ENCODE assay signal across 2 cellular contexts in the genomic region with DNA sequence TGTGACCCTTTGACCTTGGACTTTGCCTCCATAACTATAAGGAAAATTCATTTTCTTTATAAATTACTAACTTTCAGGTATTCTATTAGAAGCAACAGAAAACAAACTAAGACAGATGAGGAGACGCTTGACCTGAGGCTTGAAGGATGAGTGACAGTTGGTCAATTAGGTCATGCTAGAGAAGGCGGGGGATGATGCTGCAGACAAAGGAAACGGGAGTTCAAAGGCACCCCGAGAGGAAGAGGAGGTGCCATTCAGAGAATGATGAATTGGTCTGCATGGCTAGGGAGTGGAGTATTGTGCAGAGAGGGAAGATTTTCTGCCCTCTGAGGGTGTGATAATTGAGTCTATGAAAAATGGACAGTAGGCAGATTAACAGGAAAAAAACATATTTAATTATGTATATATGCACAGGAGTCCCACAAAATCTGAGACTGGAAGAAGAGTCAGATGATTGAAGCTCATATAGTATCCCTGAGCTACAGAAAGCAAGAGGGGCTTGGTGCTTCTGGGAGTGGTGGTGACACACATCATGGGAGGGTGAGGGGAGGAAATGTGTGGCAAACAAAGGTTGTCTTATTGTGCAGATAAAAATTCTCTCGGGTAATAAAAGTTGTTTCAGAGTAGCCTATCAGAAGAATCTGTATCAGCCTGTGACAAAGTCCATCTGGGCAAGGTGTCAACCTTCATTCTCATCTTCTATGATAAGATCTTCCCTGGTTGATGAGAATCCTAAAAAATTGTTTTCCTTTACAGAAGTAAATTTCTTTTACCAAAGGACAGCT.
A peak's percentile ranks its signal among the peaks of the same experiment; 100 is the strongest.
TF ChIP-seq lines count a peak whose summit lies in the region.

No MANE protein-coding gene starts in this region.

TF ChIP-seq in IMR-90, 13 proteins besides CTCF, POLR2A, EP300 and RAD21:
- TF ChIP-seq USF2 (IDR thresholded peaks at IDR 0.05; ENCODE audit: low read depth, low read length): no peak
- TF ChIP-seq MXI1 (IDR thresholded peaks at IDR 0.05; ENCODE audit: borderline replicate concordance, low read depth, low read length): no peak
- no peak for TF ChIP-seq RCOR1 (IDR thresholded peaks at IDR 0.05; ENCODE audit: insufficient replicate concordance, low read length)
- no peak for TF ChIP-seq RFX5 (IDR thresholded peaks at IDR 0.05; ENCODE audit: low read depth, low read length)
- TF ChIP-seq CEBPB (IDR thresholded peaks at IDR 0.05; ENCODE audit: low read depth, low read length): no peak
- no peak for TF ChIP-seq SMC3 (IDR thresholded peaks at IDR 0.05; ENCODE audit: low read depth, low read length)
- TF ChIP-seq MAZ (IDR thresholded peaks at IDR 0.05; ENCODE audit: borderline replicate concordance, low read depth, low read length): no peak
- TF ChIP-seq, protein P1, sequence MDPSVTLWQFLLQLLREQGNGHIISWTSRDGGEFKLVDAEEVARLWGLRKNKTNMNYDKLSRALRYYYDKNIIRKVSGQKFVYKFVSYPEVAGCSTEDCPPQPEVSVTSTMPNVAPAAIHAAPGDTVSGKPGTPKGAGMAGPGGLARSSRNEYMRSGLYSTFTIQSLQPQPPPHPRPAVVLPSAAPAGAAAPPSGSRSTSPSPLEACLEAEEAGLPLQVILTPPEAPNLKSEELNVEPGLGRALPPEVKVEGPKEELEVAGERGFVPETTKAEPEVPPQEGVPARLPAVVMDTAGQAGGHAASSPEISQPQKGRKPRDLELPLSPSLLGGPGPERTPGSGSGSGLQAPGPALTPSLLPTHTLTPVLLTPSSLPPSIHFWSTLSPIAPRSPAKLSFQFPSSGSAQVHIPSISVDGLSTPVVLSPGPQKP (IDR thresholded peaks at IDR 0.05; ENCODE audit: borderline replicate concordance, low read depth, low read length): no peak
TF ChIP-seq in IMR-90: peak in this region for 0.

TF ChIP-seq in K562, 482 proteins besides CTCF, POLR2A, EP300 and RAD21:
- TF ChIP-seq MYC (IDR thresholded peaks at IDR 0.05; ENCODE audit: low read depth, low read length) (no peak), MYC (CRISPR knock-in tag; IDR thresholded peaks at IDR 0.05; ENCODE audit: borderline replicate concordance, low read depth) (no peak), SP2 (IDR thresholded peaks at IDR 0.05; ENCODE audit: extremely low read depth, low read depth, low read length, poor library complexity, severe bottlenecking) (no peak), CHD1 (IDR thresholded peaks at IDR 0.05; ENCODE audit: low read length) (no peak), MEIS2 (IDR thresholded peaks at IDR 0.05; ENCODE audit: partially characterized antibody) (peak; percentile 40), SMARCA5 (IDR thresholded peaks at IDR 0.05) (no peak), GABPA (tag; conservative IDR thresholded peaks at IDR 0.05; ENCODE audit: low read depth) (0 out of 2 replicates have a peak, but pooled peaks have one; percentile 24)
- TF ChIP-seq, protein P2, sequence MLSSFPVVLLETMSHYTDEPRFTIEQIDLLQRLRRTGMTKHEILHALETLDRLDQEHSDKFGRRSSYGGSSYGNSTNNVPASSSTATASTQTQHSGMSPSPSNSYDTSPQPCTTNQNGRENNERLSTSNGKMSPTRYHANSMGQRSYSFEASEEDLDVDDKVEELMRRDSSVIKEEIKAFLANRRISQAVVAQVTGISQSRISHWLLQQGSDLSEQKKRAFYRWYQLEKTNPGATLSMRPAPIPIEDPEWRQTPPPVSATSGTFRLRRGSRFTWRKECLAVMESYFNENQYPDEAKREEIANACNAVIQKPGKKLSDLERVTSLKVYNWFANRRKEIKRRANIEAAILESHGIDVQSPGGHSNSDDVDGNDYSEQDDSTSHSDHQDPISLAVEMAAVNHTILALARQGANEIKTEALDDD (IDR thresholded peaks at IDR 0.05): no peak
- TF ChIP-seq, protein P3, sequence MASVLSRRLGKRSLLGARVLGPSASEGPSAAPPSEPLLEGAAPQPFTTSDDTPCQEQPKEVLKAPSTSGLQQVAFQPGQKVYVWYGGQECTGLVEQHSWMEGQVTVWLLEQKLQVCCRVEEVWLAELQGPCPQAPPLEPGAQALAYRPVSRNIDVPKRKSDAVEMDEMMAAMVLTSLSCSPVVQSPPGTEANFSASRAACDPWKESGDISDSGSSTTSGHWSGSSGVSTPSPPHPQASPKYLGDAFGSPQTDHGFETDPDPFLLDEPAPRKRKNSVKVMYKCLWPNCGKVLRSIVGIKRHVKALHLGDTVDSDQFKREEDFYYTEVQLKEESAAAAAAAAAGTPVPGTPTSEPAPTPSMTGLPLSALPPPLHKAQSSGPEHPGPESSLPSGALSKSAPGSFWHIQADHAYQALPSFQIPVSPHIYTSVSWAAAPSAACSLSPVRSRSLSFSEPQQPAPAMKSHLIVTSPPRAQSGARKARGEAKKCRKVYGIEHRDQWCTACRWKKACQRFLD (CRISPR knock-in tag; IDR thresholded peaks at IDR 0.05): no peak
- TF ChIP-seq, protein P4, sequence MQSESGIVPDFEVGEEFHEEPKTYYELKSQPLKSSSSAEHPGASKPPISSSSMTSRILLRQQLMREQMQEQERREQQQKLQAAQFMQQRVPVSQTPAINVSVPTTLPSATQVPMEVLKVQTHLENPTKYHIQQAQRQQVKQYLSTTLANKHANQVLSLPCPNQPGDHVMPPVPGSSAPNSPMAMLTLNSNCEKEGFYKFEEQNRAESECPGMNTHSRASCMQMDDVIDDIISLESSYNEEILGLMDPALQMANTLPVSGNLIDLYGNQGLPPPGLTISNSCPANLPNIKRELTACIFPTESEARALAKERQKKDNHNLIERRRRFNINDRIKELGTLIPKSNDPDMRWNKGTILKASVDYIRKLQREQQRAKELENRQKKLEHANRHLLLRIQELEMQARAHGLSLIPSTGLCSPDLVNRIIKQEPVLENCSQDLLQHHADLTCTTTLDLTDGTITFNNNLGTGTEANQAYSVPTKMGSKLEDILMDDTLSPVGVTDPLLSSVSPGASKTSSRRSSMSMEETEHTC (IDR thresholded peaks at IDR 0.05): no peak
- TF ChIP-seq, protein P5, sequence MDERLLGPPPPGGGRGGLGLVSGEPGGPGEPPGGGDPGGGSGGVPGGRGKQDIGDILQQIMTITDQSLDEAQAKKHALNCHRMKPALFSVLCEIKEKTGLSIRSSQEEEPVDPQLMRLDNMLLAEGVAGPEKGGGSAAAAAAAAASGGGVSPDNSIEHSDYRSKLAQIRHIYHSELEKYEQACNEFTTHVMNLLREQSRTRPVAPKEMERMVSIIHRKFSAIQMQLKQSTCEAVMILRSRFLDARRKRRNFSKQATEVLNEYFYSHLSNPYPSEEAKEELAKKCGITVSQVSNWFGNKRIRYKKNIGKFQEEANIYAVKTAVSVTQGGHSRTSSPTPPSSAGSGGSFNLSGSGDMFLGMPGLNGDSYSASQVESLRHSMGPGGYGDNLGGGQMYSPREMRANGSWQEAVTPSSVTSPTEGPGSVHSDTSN (CRISPR knock-in tag; IDR thresholded peaks at IDR 0.05; ENCODE audit: low read depth): no peak
- TF ChIP-seq, protein P5 (tag; conservative IDR thresholded peaks at IDR 0.05; ENCODE audit: low read depth): peak; percentile 21; the same call in 1 of the 2 replicates
- TF ChIP-seq, protein P6, sequence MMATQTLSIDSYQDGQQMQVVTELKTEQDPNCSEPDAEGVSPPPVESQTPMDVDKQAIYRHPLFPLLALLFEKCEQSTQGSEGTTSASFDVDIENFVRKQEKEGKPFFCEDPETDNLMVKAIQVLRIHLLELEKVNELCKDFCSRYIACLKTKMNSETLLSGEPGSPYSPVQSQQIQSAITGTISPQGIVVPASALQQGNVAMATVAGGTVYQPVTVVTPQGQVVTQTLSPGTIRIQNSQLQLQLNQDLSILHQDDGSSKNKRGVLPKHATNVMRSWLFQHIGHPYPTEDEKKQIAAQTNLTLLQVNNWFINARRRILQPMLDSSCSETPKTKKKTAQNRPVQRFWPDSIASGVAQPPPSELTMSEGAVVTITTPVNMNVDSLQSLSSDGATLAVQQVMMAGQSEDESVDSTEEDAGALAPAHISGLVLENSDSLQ (IDR thresholded peaks at IDR 0.05): peak; percentile 76
TF ChIP-seq in K562: peak in this region for 4.
